7 cellular contexts compared by ENCODE assay signal in genomic region chr10:4951512-4952225, GRCh38. TPM values are rescaled to one million over a fixed set of nuclear protein-coding genes. Genes with fewer than 3 reads are reported as not detected.
DNase-seq lines count a peak whose midpoint lies in the region; ATAC-seq, FAIRE-seq and TF ChIP-seq lines count a peak whose summit lies in the region.
"Not testable (repeated sequence)": the region's sequence is repeated elsewhere in the genome, so short reads cannot be mapped to it uniquely, and the experiment has no call there.
"Had no signal": no experiment of that assay in that cellular context is flagged by ENCODE, and none has a peak within 500 bp of the region (broad histone marks: within the 10 kb centered on the region; RNA-seq: fewer than 3 reads in every experiment).

No MANE protein-coding gene starts in this region.

- not testable (repeated sequence) for H3K4me2 ChIP-seq in A549

- H3K4me3 ChIP-seq in A549, left ventricle myocardium inferior: not testable (repeated sequence)

- not testable (repeated sequence) for TF ChIP-seq RAD21 in A549 (conservative IDR thresholded peaks at IDR 0.05 in 1 of 2, IDR thresholded peaks at IDR 0.05 in 1 of 2)

- FAIRE-seq in A549 (lab: Jason Lieb, UNC), result peak; percentile 74

- peaks cover 57% of the 10 kb centered on the region for H3K4me1 ChIP-seq in A549
- not testable (repeated sequence) for H3K4me1 ChIP-seq in left ventricle myocardium inferior

- H3K36me3 ChIP-seq in left ventricle myocardium inferior, result not testable (repeated sequence)

- not testable (repeated sequence) for TF ChIP-seq CTCF in A549 (IDR thresholded peaks at IDR 0.05); left ventricle myocardium inferior (IDR thresholded peaks at IDR 0.05; ENCODE audit: borderline replicate concordance)

- intact Hi-C loops in left ventricle myocardium inferior (cut with micrococcal nuclease), result not testable (repeated sequence)

- TF ChIP-seq POLR2A in A549 (IDR thresholded peaks at IDR 0.05; ENCODE audit: low read length), result not testable (repeated sequence)

- DNase-seq in A549 (ENCODE audit: low read depth in 1 of 2, low spot score in 1 of 2); left ventricle myocardium inferior: not testable (repeated sequence)
- DNase-seq in LoVo (ENCODE audit: low spot score) (peak; percentile 29), astrocyte of the hippocampus (ENCODE audit: low read depth, low spot score) (peak; percentile 26), kidney glomerular epithelial cell (lab: John Stamatoyannopoulos, UW) (peak; percentile 29), renal cortical epithelial cell (ENCODE audit: low read depth) (peak; percentile 76)

- CTCF ChIA-PET in A549 (lab: Yijun Ruan, JAX), result interaction anchor here (1.2 kb wide), 1 partner anchor 102 kb away, joined by 6 read pairs; no protein-coding TSS in a partner anchor

- POLR2A ChIA-PET in A549 (lab: Yijun Ruan, JAX), result not testable (repeated sequence)

- H3K27me3 ChIP-seq in left ventricle myocardium inferior (ENCODE audit: low read depth), result not testable (repeated sequence)

- WGBS in A549 (ENCODE audit: missing lambda C conversion rate), result 67% methylated on average over 5 of the region's 5 CpGs

- not testable (repeated sequence) for ATAC-seq in A549

- H3K9me3 ChIP-seq in A549; left ventricle myocardium inferior (replicated peaks): not testable (repeated sequence)

- peak overlapping the region; percentile 89 to 91; a peak in 4 of 6 replicates for H3K27ac ChIP-seq in A549
- H3K27ac ChIP-seq in left ventricle myocardium inferior (replicated peaks), result peak overlapping the region; percentile 34

- not testable (repeated sequence) for TF ChIP-seq EP300 in A549 (IDR thresholded peaks at IDR 0.05)

RNA-seq across cellular contexts. Expression of gene AKR1C1, which starts 11.5 kb away (rescaled TPM):
- 1,148 and 1,445 TPM in 2 replicates for polyA plus RNA-seq in A549 (2011; rRNA removed)
- 341 and 343 TPM in 2 replicates for polyA plus RNA-seq in A549 (2012; cell fraction: cytosol; rRNA removed)
- polyA plus RNA-seq in A549 (2012; cell fraction: nucleus; rRNA removed), result 297 and 392 TPM in 2 replicates
- 642 to 1,056 TPM (median 970 TPM) in 3 replicates for polyA plus RNA-seq in A549 (2017; fragmentation: RNase III; extraction: RNeasy Plus Mini Kit Qiagen cat#74134 plus additional on column Dnase treatment)
- 365 and 496 TPM in 2 replicates for polyA minus RNA-seq in A549 (2011; rRNA and poly(A)+ RNA removed)
- total RNA-seq in left ventricle myocardium inferior, result 34.1 TPM
- 5.5 and 6.6 TPM in 2 replicates for total RNA-seq in renal cortical epithelial cell

RNA-seq across cellular contexts. Expression of gene AKR1C2, which starts 52.0 kb away (rescaled TPM):
- polyA plus RNA-seq in A549 (2011; rRNA removed), result 6,607 and 6,805 TPM in 2 replicates
- polyA plus RNA-seq in A549 (2012; cell fraction: cytosol; rRNA removed), result 2,138 and 2,314 TPM in 2 replicates
- 1,646 and 2,223 TPM in 2 replicates for polyA plus RNA-seq in A549 (2012; cell fraction: nucleus; rRNA removed)
- 5,292 to 5,660 TPM (median 5,410 TPM) in 3 replicates for polyA plus RNA-seq in A549 (2017; fragmentation: RNase III; extraction: RNeasy Plus Mini Kit Qiagen cat#74134 plus additional on column Dnase treatment)
- polyA minus RNA-seq in A549 (2011; rRNA and poly(A)+ RNA removed), result 1,944 and 2,314 TPM in 2 replicates
- total RNA-seq in left ventricle myocardium inferior, result 17.5 TPM
- total RNA-seq in renal cortical epithelial cell, result 1.9 and 6.5 TPM in 2 replicates
- total RNA-seq: CD4-positive, alpha-beta memory T cell had no signal
- polyA plus RNA-seq: CD4-positive, alpha-beta memory T cell had no signal
